In the genomic region with DNA sequence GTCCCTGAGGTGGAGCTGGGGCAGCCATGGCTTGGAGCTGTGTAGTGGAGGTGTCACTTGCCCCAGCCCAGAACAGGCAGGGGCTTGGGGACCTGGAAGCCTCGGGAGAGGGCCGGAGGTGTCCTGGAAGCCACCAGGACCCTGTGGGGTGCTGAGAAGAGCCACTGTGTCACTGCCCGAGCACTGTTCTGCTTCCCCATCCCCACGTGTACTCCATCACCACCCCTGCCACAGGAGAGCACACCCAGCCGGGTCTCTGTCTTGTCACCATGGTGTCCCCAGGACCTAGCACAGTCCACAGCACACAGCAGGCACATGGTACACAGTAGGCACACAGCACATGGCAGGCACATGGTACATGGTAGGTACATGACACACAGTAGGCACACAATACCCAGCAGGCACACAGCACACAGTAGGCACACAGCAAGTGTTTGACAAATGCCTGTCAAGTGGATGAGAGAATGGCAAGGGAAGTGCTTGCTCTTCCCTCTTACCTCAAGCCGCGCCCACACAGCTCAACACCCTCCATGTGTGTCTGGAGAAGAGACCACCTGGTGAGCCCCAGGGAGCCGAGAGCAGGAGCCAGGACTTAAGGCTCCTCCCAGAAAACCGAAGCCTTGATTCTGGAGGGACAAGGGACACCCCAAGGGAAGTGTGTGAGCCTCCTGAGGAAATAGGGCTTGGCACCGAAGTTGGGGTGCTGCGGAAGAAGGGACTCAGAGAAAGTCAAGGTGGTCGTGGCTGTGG, we compare ENCODE assay signal across 12 cellular contexts. TPM values are rescaled to one million over a fixed set of nuclear protein-coding genes. Genes with fewer than 3 reads are reported as not detected.
DNase-seq lines count a peak whose midpoint lies in the region; ATAC-seq and TF ChIP-seq lines count a peak whose summit lies in the region.
"Had no signal": no experiment of that assay in that cellular context is flagged by ENCODE, and none has a peak within 500 bp of the region (broad histone marks: within the 10 kb centered on the region; RNA-seq: fewer than 3 reads in every experiment).

No MANE protein-coding gene starts in this region.

- H3K4me1 ChIP-seq in effector memory CD4-positive, alpha-beta T cell (ENCODE audit: control insufficient read depth, insufficient read depth, low read length, poor library complexity, severe bottlenecking) = peaks cover 60% of the 10 kb centered on the region
- H3K4me1 ChIP-seq in sigmoid colon = no peaks in the 10 kb centered on the region

- H3K36me3 Mint-ChIP-seq in activated CD4-positive, alpha-beta T cell treated with anti-CD3 and anti-CD28 coated beads, Interleukin-2, amount 10 ng/mL, durations not matched to agents 24 days and 14 days (ENCODE audit: low read depth) = peaks cover 58% of the 10 kb centered on the region

- no peaks in the 10 kb centered on the region for H3K9me3 ChIP-seq in effector memory CD4-positive, alpha-beta T cell (ENCODE audit: control insufficient read depth, low read length)
- H3K9me3 ChIP-seq in sigmoid colon = no peaks in the 10 kb centered on the region
- H3K9me3 ChIP-seq: thoracic aorta had no signal

- TF ChIP-seq CTCF in NB4 (IDR thresholded peaks at IDR 0.05; ENCODE audit: low read depth, low read length) = no peak
- no peak for TF ChIP-seq CTCF in sigmoid colon (IDR thresholded peaks at IDR 0.05)

- H3K4me3 ChIP-seq in NB4 (ENCODE audit: low read depth, low read length) (no peak overlapping the region), sigmoid colon (no peak overlapping the region)
- no peak overlapping the region for H3K4me3 ChIP-seq in effector memory CD4-positive, alpha-beta T cell (ENCODE audit: insufficient read depth, low read depth, low read length, poor library complexity, severe bottlenecking)
- H3K4me3 ChIP-seq: thoracic aorta had no signal

- WGBS in sigmoid colon, 2 donors = 90 to 92% methylated on average over 12 of the region's 12 CpGs

- H3K36me3 ChIP-seq in effector memory CD4-positive, alpha-beta T cell (ENCODE audit: control insufficient read depth, insufficient read depth, low read length) = peaks cover 14% of the 10 kb centered on the region
- H3K36me3 ChIP-seq in sigmoid colon = no peaks in the 10 kb centered on the region
- H3K36me3 ChIP-seq: thoracic aorta had no signal

- intact Hi-C loops in activated CD4-positive, alpha-beta T cell treated with anti-CD3 and anti-CD28 coated beads, Interleukin-2, amount 10 ng/mL, durations not matched to agents 24 days and 14 days (cut with micrococcal nuclease) = no loop called here
- intact Hi-C loops in sigmoid colon (cut with DNase I) (no loop called here), left ventricle myocardium superior (cut with micrococcal nuclease) (no loop called here)

- DNase-seq in activated CD4-positive, alpha-beta T cell treated with anti-CD3 and anti-CD28 coated beads, Interleukin-2, amount 10 ng/mL, durations not matched to agents 24 days and 14 days = no peak
- DNase-seq in activated CD4-positive, alpha-beta T cell treated with anti-CD3 and anti-CD28 coated beads for 1 hour = no peak
- DNase-seq in NB4 (ENCODE audit: low read depth) (no peak), sigmoid colon (peak; percentile 55), left ventricle myocardium superior (no peak)
- DNase-seq in effector memory CD4-positive, alpha-beta T cell = no peak
- no peak for DNase-seq in stimulated activated CD4-positive, alpha-beta T cell treated with anti-CD3 and anti-CD28 coated beads, Interleukin-2, amount 100 ng/mL, for 48 hours
- DNase-seq: DMS 273 treated with DMSO at 0.1 percent for 48 hours, kidney glomerular epithelial cell, NCI-H345 had no signal

- peaks cover 66% of the 10 kb centered on the region for H3K4me1 Mint-ChIP-seq in activated CD4-positive, alpha-beta T cell treated with anti-CD3 and anti-CD28 coated beads, Interleukin-2, amount 10 ng/mL, durations not matched to agents 24 days and 14 days

- H3K27ac ChIP-seq in effector memory CD4-positive, alpha-beta T cell (ENCODE audit: insufficient read depth, low read length, poor library complexity, severe bottlenecking) = peak overlapping the region; percentile 37
- no peak overlapping the region for H3K27ac ChIP-seq in sigmoid colon
- H3K27ac ChIP-seq: thoracic aorta had no signal

- H3K27ac Mint-ChIP-seq in activated CD4-positive, alpha-beta T cell treated with anti-CD3 and anti-CD28 coated beads, Interleukin-2, amount 10 ng/mL, durations not matched to agents 24 days and 14 days = peak overlapping the region; percentile 43

- no peaks in the 10 kb centered on the region for H3K9me3 Mint-ChIP-seq in activated CD4-positive, alpha-beta T cell treated with anti-CD3 and anti-CD28 coated beads, Interleukin-2, amount 10 ng/mL, durations not matched to agents 24 days and 14 days

- no peak for ATAC-seq in HG03280 (IDR thresholded peaks at IDR 0.05; ENCODE audit: unreplicated experiment)
- ATAC-seq in left ventricle myocardium superior = no peak

- TF ChIP-seq POLR2A in NB4 (IDR thresholded peaks at IDR 0.05; ENCODE audit: extremely low read depth, insufficient read length) (peak; percentile 4), sigmoid colon (IDR thresholded peaks at IDR 0.05) (no peak)

- no peaks in the 10 kb centered on the region for H3K27me3 ChIP-seq in effector memory CD4-positive, alpha-beta T cell (replicated peaks; ENCODE audit: control insufficient read depth, insufficient read depth, low read length, poor library complexity, severe bottlenecking)
- no peaks in the 10 kb centered on the region for H3K27me3 ChIP-seq in sigmoid colon

- no peaks in the 10 kb centered on the region for H3K27me3 Mint-ChIP-seq in activated CD4-positive, alpha-beta T cell treated with anti-CD3 and anti-CD28 coated beads, Interleukin-2, amount 10 ng/mL, durations not matched to agents 24 days and 14 days

- TF ChIP-seq EP300 in sigmoid colon (IDR thresholded peaks at IDR 0.05) = no peak

- H3K4me3 Mint-ChIP-seq in activated CD4-positive, alpha-beta T cell treated with anti-CD3 and anti-CD28 coated beads, Interleukin-2, amount 10 ng/mL, durations not matched to agents 24 days and 14 days = no peak overlapping the region

RNA-seq across cellular contexts. Expression of gene MBP, which starts 13.3 kb away (rescaled TPM):
- 60.2 and 63.1 TPM in 2 replicates for total RNA-seq in activated CD4-positive, alpha-beta T cell treated with anti-CD3 and anti-CD28 coated beads, Interleukin-2, amount 10 ng/mL, durations not matched to agents 24 days and 14 days
- 10 to 100 TPM; 24.0 to 30.7 (median 27.4) TPM for total RNA-seq in sigmoid colon
- polyA plus RNA-seq in sigmoid colon = 10 to 100 TPM; 18.3 to 22.2 (median 20.6) TPM
- 32.7 TPM for total RNA-seq in left ventricle myocardium superior
